1 cellular context compared by ENCODE assay signal in the genomic region with DNA sequence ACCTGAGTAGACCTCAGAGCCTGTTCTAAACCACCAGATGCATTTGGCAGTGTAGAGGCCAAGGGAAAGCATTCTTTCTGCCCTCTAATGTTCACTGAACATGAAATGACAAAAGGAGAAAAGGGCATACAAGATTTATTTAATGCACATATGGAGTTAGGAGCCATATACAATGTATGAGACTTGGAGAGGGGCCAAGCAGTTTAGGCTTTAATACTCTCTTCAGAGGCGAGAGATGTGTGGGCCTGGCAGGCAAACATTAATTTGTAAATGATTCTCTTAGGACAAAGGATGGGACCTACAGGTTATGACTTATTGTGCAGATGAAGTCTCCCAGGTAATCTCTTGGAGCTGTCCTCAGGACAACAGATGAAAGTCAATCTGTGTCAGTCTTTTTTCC.
TF ChIP-seq lines count a peak whose summit lies in the region.

No MANE protein-coding gene starts in this region.

TF ChIP-seq in GM23338, 12 proteins besides CTCF, POLR2A, EP300 and RAD21 (continued from another document):
- TF ChIP-seq, protein P1, sequence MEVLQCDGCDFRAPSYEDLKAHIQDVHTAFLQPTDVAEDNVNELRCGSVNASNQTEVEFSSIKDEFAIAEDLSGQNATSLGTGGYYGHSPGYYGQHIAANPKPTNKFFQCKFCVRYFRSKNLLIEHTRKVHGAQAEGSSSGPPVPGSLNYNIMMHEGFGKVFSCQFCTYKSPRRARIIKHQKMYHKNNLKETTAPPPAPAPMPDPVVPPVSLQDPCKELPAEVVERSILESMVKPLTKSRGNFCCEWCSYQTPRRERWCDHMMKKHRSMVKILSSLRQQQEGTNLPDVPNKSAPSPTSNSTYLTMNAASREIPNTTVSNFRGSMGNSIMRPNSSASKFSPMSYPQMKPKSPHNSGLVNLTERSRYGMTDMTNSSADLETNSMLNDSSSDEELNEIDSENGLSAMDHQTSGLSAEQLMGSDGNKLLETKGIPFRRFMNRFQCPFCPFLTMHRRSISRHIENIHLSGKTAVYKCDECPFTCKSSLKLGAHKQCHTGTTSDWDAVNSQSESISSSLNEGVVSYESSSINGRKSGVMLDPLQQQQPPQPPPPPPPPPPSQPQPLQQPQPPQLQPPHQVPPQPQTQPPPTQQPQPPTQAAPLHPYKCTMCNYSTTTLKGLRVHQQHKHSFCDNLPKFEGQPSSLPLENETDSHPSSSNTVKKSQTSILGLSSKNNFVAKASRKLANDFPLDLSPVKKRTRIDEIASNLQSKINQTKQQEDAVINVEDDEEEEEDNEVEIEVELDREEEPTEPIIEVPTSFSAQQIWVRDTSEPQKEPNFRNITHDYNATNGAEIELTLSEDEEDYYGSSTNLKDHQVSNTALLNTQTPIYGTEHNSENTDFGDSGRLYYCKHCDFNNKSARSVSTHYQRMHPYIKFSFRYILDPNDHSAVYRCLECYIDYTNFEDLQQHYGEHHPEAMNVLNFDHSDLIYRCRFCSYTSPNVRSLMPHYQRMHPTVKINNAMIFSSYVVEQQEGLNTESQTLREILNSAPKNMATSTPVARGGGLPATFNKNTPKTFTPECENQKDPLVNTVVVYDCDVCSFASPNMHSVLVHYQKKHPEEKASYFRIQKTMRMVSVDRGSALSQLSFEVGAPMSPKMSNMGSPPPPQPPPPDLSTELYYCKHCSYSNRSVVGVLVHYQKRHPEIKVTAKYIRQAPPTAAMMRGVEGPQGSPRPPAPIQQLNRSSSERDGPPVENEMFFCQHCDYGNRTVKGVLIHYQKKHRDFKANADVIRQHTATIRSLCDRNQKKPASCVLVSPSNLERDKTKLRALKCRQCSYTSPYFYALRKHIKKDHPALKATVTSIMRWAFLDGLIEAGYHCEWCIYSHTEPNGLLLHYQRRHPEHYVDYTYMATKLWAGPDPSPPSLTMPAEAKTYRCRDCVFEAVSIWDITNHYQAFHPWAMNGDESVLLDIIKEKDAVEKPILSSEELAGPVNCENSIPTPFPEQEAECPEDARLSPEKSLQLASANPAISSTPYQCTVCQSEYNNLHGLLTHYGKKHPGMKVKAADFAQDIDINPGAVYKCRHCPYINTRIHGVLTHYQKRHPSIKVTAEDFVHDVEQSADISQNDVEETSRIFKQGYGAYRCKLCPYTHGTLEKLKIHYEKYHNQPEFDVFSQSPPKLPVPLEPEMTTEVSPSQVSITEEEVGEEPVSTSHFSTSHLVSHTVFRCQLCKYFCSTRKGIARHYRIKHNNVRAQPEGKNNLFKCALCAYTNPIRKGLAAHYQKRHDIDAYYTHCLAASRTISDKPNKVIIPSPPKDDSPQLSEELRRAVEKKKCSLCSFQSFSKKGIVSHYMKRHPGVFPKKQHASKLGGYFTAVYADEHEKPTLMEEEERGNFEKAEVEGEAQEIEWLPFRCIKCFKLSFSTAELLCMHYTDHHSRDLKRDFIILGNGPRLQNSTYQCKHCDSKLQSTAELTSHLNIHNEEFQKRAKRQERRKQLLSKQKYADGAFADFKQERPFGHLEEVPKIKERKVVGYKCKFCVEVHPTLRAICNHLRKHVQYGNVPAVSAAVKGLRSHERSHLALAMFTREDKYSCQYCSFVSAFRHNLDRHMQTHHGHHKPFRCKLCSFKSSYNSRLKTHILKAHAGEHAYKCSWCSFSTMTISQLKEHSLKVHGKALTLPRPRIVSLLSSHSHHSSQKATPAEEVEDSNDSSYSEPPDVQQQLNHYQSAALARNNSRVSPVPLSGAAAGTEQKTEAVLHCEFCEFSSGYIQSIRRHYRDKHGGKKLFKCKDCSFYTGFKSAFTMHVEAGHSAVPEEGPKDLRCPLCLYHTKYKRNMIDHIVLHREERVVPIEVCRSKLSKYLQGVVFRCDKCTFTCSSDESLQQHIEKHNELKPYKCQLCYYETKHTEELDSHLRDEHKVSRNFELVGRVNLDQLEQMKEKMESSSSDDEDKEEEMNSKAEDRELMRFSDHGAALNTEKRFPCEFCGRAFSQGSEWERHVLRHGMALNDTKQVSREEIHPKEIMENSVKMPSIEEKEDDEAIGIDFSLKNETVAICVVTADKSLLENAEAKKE (CRISPR knock-in tag; IDR thresholded peaks at IDR 0.05), result no peak
TF ChIP-seq in GM23338: peak in this region for 0.
